In the genomic region with DNA sequence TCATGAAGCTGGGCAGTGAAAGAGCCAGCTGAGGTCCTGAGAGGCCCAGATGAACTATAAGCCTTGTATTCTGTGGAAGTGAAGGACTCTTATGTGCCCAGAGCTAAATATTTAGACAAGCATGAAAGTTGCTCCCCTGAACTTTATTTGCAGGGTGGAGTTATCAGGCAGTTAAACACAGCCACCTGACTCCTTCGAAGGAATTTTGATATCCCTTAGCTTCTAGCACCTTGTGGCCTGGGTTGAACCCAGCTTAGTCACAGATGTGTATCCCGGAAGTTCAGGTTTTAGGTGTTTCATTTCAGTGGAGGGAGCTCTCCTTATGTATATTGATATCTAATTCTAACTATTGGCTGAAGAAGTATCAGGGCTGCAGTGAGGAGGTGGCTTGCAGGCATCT, we compare ENCODE assay signal across 34 cellular contexts. TPM values are rescaled to one million over a fixed set of nuclear protein-coding genes. Genes with fewer than 3 reads are reported as not detected.
"Had no signal": no experiment of that assay in that cellular context is flagged by ENCODE, and none has a peak within 500 bp of the region (broad histone marks: within the 10 kb centered on the region; RNA-seq: fewer than 3 reads in every experiment).

No MANE protein-coding gene starts in this region.

- H3K27ac Mint-ChIP-seq: activated naive CD4-positive, alpha-beta T cell treated with anti-CD3 and anti-CD28 coated beads, Interleukin-2, amount 10 ng/mL, durations not matched to agents 7 days and 5 days; activated naive CD8-positive, alpha-beta T cell treated with anti-CD3 and anti-CD28 coated beads, Interleukin-2, amount 10 ng/mL, durations not matched to agents 7 days and 5 days; naive thymus-derived CD4-positive, alpha-beta T cell; stimulated activated memory B cell treated with anti-CD40 and anti-IgM and Interleukin-4, amounts not matched to agents 10 μg/mL and 1 μg/mL and 100 μg/mL, for 72 hours; stimulated activated naive CD8-positive, alpha-beta T cell treated with anti-CD3 and anti-CD28 coated beads, Interleukin-15, amount 100 ng/mL, for 72 hours had no signal

- H3K27ac ChIP-seq: ascending aorta, brain microvascular endothelial cell, heart left ventricle, ovary, prostate gland, sigmoid colon, thyroid gland, VCaP had no signal

- H3K27me3 ChIP-seq: ascending aorta, ovary, thyroid gland had no signal

- DNase-seq: activated CD4-positive, alpha-beta T cell treated with anti-CD3 and anti-CD28 coated beads for 4 hours; activated CD4-positive, alpha-beta T cell treated with anti-CD3 and anti-CD28 coated beads, Interleukin-2, amount 50 U/mL, for 48 hours; activated CD8-positive, alpha-beta memory T cell treated with anti-CD3 and anti-CD28 coated beads, Interleukin-2, amount 50 U/mL, for 4 hours; activated gamma-delta T cell; activated naive CD4-positive, alpha-beta T cell treated with anti-CD3 and anti-CD28 coated beads, Interleukin-2, amount 10 ng/mL, durations not matched to agents 7 days and 5 days; activated naive CD8-positive, alpha-beta T cell treated with anti-CD3 and anti-CD28 coated beads, Interleukin-2, amount 10 ng/mL, durations not matched to agents 7 days and 5 days; activated T-cell treated with anti-CD3 and anti-CD28 coated beads, Interleukin-2, amount 50 U/mL, for 1 hour; brain microvascular endothelial cell; caudate nucleus; cortex of kidney; foreskin fibroblast; heart left ventricle; kidney glomerular epithelial cell; left ventricle myocardium superior; mammary epithelial cell; naive thymus-derived CD4-positive, alpha-beta T cell; ovary; sigmoid colon; stimulated activated CD4-positive, alpha-beta T cell treated with anti-CD3 and anti-CD28 coated beads, Interleukin-1b, Interleukin-23, amount 100 ng/mL, for 48 hours; stimulated activated CD4-positive, alpha-beta T cell treated with anti-CD3 and anti-CD28 coated beads, Interleukin-4, amount 100 ng/mL, for 4 hours; stimulated activated CD8-positive, alpha-beta memory T cell treated with anti-CD3 and anti-CD28 coated beads, Interleukin-4, amount 100 ng/mL, for 48 hours; stimulated activated naive CD8-positive, alpha-beta T cell treated with anti-CD3 and anti-CD28 coated beads, Interleukin-15, amount 100 ng/mL, for 72 hours; thyroid gland had no signal

- H3K4me1 ChIP-seq: ascending aorta, heart left ventricle, prostate gland, sigmoid colon, thyroid gland had no signal

- H3K9me3 ChIP-seq: ascending aorta, heart left ventricle, ovary, prostate gland, sigmoid colon, thyroid gland had no signal

- H3K4me1 Mint-ChIP-seq: activated naive CD4-positive, alpha-beta T cell treated with anti-CD3 and anti-CD28 coated beads, Interleukin-2, amount 10 ng/mL, durations not matched to agents 7 days and 5 days; activated naive CD8-positive, alpha-beta T cell treated with anti-CD3 and anti-CD28 coated beads, Interleukin-2, amount 10 ng/mL, durations not matched to agents 7 days and 5 days; naive thymus-derived CD4-positive, alpha-beta T cell; stimulated activated memory B cell treated with anti-CD40 and anti-IgM and Interleukin-4, amounts not matched to agents 10 μg/mL and 1 μg/mL and 100 μg/mL, for 72 hours; stimulated activated naive CD8-positive, alpha-beta T cell treated with anti-CD3 and anti-CD28 coated beads, Interleukin-15, amount 100 ng/mL, for 72 hours had no signal

- H3K9me3 Mint-ChIP-seq: activated naive CD4-positive, alpha-beta T cell treated with anti-CD3 and anti-CD28 coated beads, Interleukin-2, amount 10 ng/mL, durations not matched to agents 7 days and 5 days; activated naive CD8-positive, alpha-beta T cell treated with anti-CD3 and anti-CD28 coated beads, Interleukin-2, amount 10 ng/mL, durations not matched to agents 7 days and 5 days; stimulated activated memory B cell treated with anti-CD40 and anti-IgM and Interleukin-4, amounts not matched to agents 10 μg/mL and 1 μg/mL and 100 μg/mL, for 72 hours; stimulated activated naive CD8-positive, alpha-beta T cell treated with anti-CD3 and anti-CD28 coated beads, Interleukin-15, amount 100 ng/mL, for 72 hours had no signal

- H3K36me3 ChIP-seq: ascending aorta, brain microvascular endothelial cell, heart left ventricle, ovary, prostate gland, sigmoid colon, thyroid gland had no signal

- H3K36me3 Mint-ChIP-seq: activated naive CD4-positive, alpha-beta T cell treated with anti-CD3 and anti-CD28 coated beads, Interleukin-2, amount 10 ng/mL, durations not matched to agents 7 days and 5 days; activated naive CD8-positive, alpha-beta T cell treated with anti-CD3 and anti-CD28 coated beads, Interleukin-2, amount 10 ng/mL, durations not matched to agents 7 days and 5 days; naive thymus-derived CD4-positive, alpha-beta T cell; stimulated activated memory B cell treated with anti-CD40 and anti-IgM and Interleukin-4, amounts not matched to agents 10 μg/mL and 1 μg/mL and 100 μg/mL, for 72 hours had no signal

- FAIRE-seq: endothelial cell of umbilical vein, TTC549 had no signal

- H3K4me3 Mint-ChIP-seq: activated naive CD4-positive, alpha-beta T cell treated with anti-CD3 and anti-CD28 coated beads, Interleukin-2, amount 10 ng/mL, durations not matched to agents 7 days and 5 days; activated naive CD8-positive, alpha-beta T cell treated with anti-CD3 and anti-CD28 coated beads, Interleukin-2, amount 10 ng/mL, durations not matched to agents 7 days and 5 days; naive thymus-derived CD4-positive, alpha-beta T cell; stimulated activated memory B cell treated with anti-CD40 and anti-IgM and Interleukin-4, amounts not matched to agents 10 μg/mL and 1 μg/mL and 100 μg/mL, for 72 hours; stimulated activated naive CD8-positive, alpha-beta T cell treated with anti-CD3 and anti-CD28 coated beads, Interleukin-15, amount 100 ng/mL, for 72 hours had no signal

- H3K4me3 ChIP-seq: ascending aorta, heart left ventricle, ovary, prostate gland, sigmoid colon, smooth muscle cell, thyroid gland had no signal

- H3K4me2 ChIP-seq: smooth muscle cell had no signal

- ATAC-seq: esophagus mucosa; heart left ventricle; left ventricle myocardium superior; naive thymus-derived CD4-positive, alpha-beta T cell; stimulated activated memory B cell treated with anti-CD40 and anti-IgM and Interleukin-4, amounts not matched to agents 10 μg/mL and 1 μg/mL and 100 μg/mL, for 72 hours; stimulated activated naive CD8-positive, alpha-beta T cell treated with anti-CD3 and anti-CD28 coated beads, Interleukin-15, amount 100 ng/mL, for 72 hours had no signal

RNA-seq across cellular contexts. Expression of gene NR2E1, which starts 20.4 kb away (rescaled TPM):
- total RNA-seq: activated CD8-positive, alpha-beta memory T cell treated with anti-CD3 and anti-CD28 coated beads for 36 hours; activated naive CD8-positive, alpha-beta T cell treated with anti-CD3 and anti-CD28 coated beads, Interleukin-2, amount 10 ng/mL, durations not matched to agents 7 days and 5 days; ascending aorta; chondrocyte; endothelial cell of umbilical vein; heart left ventricle; left ventricle myocardium superior; naive thymus-derived CD4-positive, alpha-beta T cell; ovary; sigmoid colon; smooth muscle cell; T-helper 1 cell treated with Interleukin-12 subunit alpha and Interleukin-12 subunit beta and Interleukin-4 antibody, amounts not matched to agents 30 ng/mL and 1 ng/mL, for 36 hours; thyroid gland had no signal
- polyA plus RNA-seq: endothelial cell of umbilical vein; heart left ventricle; mammary epithelial cell; naive thymus-derived CD4-positive, alpha-beta T cell; sigmoid colon; smooth muscle cell had no signal
